Comparison of ENCODE assay signal across 1 cellular context in the genomic region with DNA sequence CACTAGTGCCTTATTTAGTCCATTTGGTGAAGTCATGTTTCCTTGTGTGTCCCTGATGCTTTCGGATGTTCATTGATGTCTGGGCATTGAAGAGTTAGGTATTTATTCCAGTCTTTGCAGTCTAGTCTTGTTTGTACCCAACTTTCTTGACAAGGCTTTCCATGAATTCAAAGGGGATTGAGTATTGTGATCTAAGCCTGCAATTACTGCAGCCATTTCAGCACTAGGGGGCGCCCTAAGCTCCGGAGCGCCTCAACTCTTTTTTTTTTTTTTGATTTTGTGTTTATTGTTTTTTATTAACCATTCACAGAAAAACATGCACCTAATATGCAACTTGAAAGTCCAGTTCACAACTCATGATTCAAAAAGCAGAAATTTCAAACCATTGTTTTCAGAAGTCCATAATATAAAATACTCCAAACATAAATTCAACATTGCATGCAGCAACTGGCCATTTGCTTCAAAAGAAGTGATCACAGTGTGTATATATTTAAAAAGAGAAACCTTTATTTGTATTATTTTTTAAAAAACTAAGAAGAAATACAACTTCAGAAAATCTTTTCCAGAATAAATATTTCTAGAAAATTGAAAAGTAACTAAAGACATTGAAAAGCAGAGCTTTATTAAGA.
TF ChIP-seq lines count a peak whose summit lies in the region.

No MANE protein-coding gene starts in this region.

TF ChIP-seq in IMR-90, 13 proteins besides CTCF, POLR2A, EP300 and RAD21 (continued from another document):
- no peak for TF ChIP-seq USF2 (IDR thresholded peaks at IDR 0.05; ENCODE audit: low read depth, low read length)
- no peak for TF ChIP-seq MAFK (IDR thresholded peaks at IDR 0.05; ENCODE audit: low read depth, low read length)
- no peak for TF ChIP-seq FOS (IDR thresholded peaks at IDR 0.05; ENCODE audit: low read depth, low read length)
- TF ChIP-seq CHD1 (IDR thresholded peaks at IDR 0.05; ENCODE audit: low read depth, low read length), result no peak
- TF ChIP-seq RCOR1 (IDR thresholded peaks at IDR 0.05; ENCODE audit: insufficient replicate concordance, low read length), result no peak
- TF ChIP-seq, protein P1, sequence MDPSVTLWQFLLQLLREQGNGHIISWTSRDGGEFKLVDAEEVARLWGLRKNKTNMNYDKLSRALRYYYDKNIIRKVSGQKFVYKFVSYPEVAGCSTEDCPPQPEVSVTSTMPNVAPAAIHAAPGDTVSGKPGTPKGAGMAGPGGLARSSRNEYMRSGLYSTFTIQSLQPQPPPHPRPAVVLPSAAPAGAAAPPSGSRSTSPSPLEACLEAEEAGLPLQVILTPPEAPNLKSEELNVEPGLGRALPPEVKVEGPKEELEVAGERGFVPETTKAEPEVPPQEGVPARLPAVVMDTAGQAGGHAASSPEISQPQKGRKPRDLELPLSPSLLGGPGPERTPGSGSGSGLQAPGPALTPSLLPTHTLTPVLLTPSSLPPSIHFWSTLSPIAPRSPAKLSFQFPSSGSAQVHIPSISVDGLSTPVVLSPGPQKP (IDR thresholded peaks at IDR 0.05; ENCODE audit: borderline replicate concordance, low read depth, low read length), result no peak
- no peak for TF ChIP-seq MXI1 (IDR thresholded peaks at IDR 0.05; ENCODE audit: borderline replicate concordance, low read depth, low read length)
- no peak for TF ChIP-seq BHLHE40 (IDR thresholded peaks at IDR 0.05; ENCODE audit: low read depth, low read length)
- no peak for TF ChIP-seq CEBPB (IDR thresholded peaks at IDR 0.05; ENCODE audit: low read depth, low read length)
- TF ChIP-seq MAZ (IDR thresholded peaks at IDR 0.05; ENCODE audit: borderline replicate concordance, low read depth, low read length), result no peak
- TF ChIP-seq RFX5 (IDR thresholded peaks at IDR 0.05; ENCODE audit: low read depth, low read length), result no peak
- no peak for TF ChIP-seq SMC3 (IDR thresholded peaks at IDR 0.05; ENCODE audit: low read depth, low read length)
